In the genomic region with DNA sequence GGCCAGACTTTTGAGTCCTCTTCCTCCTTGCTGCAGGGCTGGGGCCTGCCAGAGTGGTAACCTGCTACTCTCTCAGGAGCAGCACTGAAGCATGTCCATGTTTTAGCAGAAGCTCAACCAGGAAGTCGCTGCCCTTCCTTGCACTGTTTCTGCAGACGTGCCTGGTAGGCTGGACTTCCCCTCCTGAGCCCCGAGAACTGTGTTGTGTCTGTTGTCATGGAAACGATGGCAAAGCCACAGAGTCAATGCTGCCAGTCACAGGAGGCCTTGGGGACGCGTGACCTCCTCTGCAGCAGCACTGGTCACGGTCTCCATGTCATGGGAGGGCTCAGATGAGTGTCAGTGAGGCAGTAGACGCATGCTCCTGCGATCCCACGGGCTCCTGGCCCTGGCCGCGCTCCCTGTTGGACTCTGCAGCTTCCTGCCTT, we compare ENCODE assay signal across 8 cellular contexts.
A peak's percentile ranks its signal among the peaks of the same experiment; 100 is the strongest.
DNase-seq lines count a peak whose midpoint lies in the region; ATAC-seq, FAIRE-seq and TF ChIP-seq lines count a peak whose summit lies in the region.

No MANE protein-coding gene starts in this region.

- H3K36me3 ChIP-seq in subcutaneous abdominal adipose tissue (ENCODE audit: control insufficient read depth in 5 of 5, insufficient read depth in 5 of 5, low read length in 5 of 5): peaks cover 0 to 7% (median 2%) of the 10 kb centered on the region in 5 donors

- H3K9me3 ChIP-seq in subcutaneous abdominal adipose tissue (ENCODE audit: control insufficient read depth in 5 of 5, low read length in 5 of 5): no peaks in the 10 kb centered on the region

- peak; percentile 99 for ATAC-seq in GM18502 (IDR thresholded peaks at IDR 0.05; ENCODE audit: poor library complexity, unreplicated experiment)
- peak; percentile 99 for ATAC-seq in HG02588 (IDR thresholded peaks at IDR 0.05; ENCODE audit: unreplicated experiment)
- ATAC-seq in omental fat pad (ENCODE audit: low FRiP score): peak; percentile 85

- peaks cover 4% of the 10 kb centered on the region for H3K27me3 Mint-ChIP-seq in activated T-cell treated with anti-CD3 and anti-CD28 coated beads, Interleukin-2, amount 50 U/mL, for 24 hours

- no peaks in the 10 kb centered on the region for H3K36me3 Mint-ChIP-seq in activated T-cell treated with anti-CD3 and anti-CD28 coated beads, Interleukin-2, amount 50 U/mL, for 24 hours (ENCODE audit: low read depth)

- peak; percentile 35 for DNase-seq in NCI-H69 (lab: John Stamatoyannopoulos, UW)
- DNase-seq in activated T-cell treated with anti-CD3 and anti-CD28 coated beads, Interleukin-2, amount 50 U/mL, for 24 hours: peak; percentile 54
- peak; percentile 34 to 62 for DNase-seq in frontal cortex (ENCODE audit: low spot score in 2 of 2)
- no peak for DNase-seq in omental fat pad (ENCODE audit: low spot score)
- DNase-seq in NCI-H2171 treated with DMSO at 0.1 percent for 48 hours (lab: John Stamatoyannopoulos, UW): no peak

- TF ChIP-seq CTCF in omental fat pad (IDR thresholded peaks at IDR 0.05): no peak

- no peaks in the 10 kb centered on the region for H3K27me3 ChIP-seq in subcutaneous abdominal adipose tissue (ENCODE audit: control insufficient read depth in 5 of 5, insufficient read depth in 4 of 5, low read length in 5 of 5)

- H3K4me1 Mint-ChIP-seq in activated T-cell treated with anti-CD3 and anti-CD28 coated beads, Interleukin-2, amount 50 U/mL, for 24 hours (ENCODE audit: low read depth): peaks cover 13% of the 10 kb centered on the region

- no peaks in the 10 kb centered on the region for H3K9me3 Mint-ChIP-seq in activated T-cell treated with anti-CD3 and anti-CD28 coated beads, Interleukin-2, amount 50 U/mL, for 24 hours

- peak overlapping the region; percentile 16 for H3K4me3 Mint-ChIP-seq in activated T-cell treated with anti-CD3 and anti-CD28 coated beads, Interleukin-2, amount 50 U/mL, for 24 hours

- no peak for FAIRE-seq in frontal cortex (lab: Jason Lieb, UNC)

- peak overlapping the region; percentile 88 for H3K27ac Mint-ChIP-seq in activated T-cell treated with anti-CD3 and anti-CD28 coated beads, Interleukin-2, amount 50 U/mL, for 24 hours

- H3K27ac ChIP-seq in subcutaneous abdominal adipose tissue (ENCODE audit: low read depth, low read length): peak overlapping the region; percentile 52

- H3K4me1 ChIP-seq in subcutaneous abdominal adipose tissue (ENCODE audit: control insufficient read depth in 5 of 5, insufficient read depth in 5 of 5, low read length in 5 of 5): peaks cover 3 to 28% (median 24%) of the 10 kb centered on the region in 5 donors

- peak overlapping the region in 1 of 5 donors; percentile 45 for H3K9ac ChIP-seq in subcutaneous abdominal adipose tissue (ENCODE audit: low read length in 5 of 5)

- H3K4me3 ChIP-seq in subcutaneous abdominal adipose tissue (ENCODE audit: low read depth in 1 of 5, low read length in 5 of 5): peak overlapping the region in 4 of 5 donors; percentile 3 to 38 (median 24)

Comparison
In these comparisons a context has a peak if more than half of its experiments do, and no peak if none do; other contexts are left out.
1. DNase-seq: peak in NCI-H69 (single experiment), activated T-cell treated with anti-CD3 and anti-CD28 coated beads, Interleukin-2, amount 50 U/mL, for 24 hours (single experiment) and frontal cortex (2 of 2); none in omental fat pad (single experiment) and NCI-H2171 treated with DMSO at 0.1 percent for 48 hours (single experiment).
2. Peak in every context shown above with its lines, with median percentiles within 50 percentile points of each other: ATAC-seq.